ENCODE assay signal across 8 cellular contexts in genomic region chr11:33774356-33775063, GRCh38. TPM values are rescaled to one million over a fixed set of nuclear protein-coding genes. Genes with fewer than 3 reads are reported as not detected.
DNase-seq lines count a peak whose midpoint lies in the region; ATAC-seq and TF ChIP-seq lines count a peak whose summit lies in the region.

Gene FBXO3, minus strand, starts transcription at chr11:33774520. Its CDS starts 23 bp downstream, at chr11:33774497.

- ATAC-seq in HG03432 (IDR thresholded peaks at IDR 0.05; ENCODE audit: unreplicated experiment), result peak; percentile 80
- ATAC-seq in activated CD4-positive, alpha-beta T cell treated with anti-CD3 and anti-CD28 coated beads for 36 hours, result peak; percentile 85

- no peak for DNase-seq in AG09309 (ENCODE audit: low read depth)
- DNase-seq in NCI-H510A (lab: John Stamatoyannopoulos, UW), result peak; percentile 59
- DNase-seq in activated CD4-positive, alpha-beta T cell treated with anti-CD3 and anti-CD28 coated beads for 36 hours, result peak; percentile 87
- peak; percentile 79 for DNase-seq in choroid plexus epithelial cell (ENCODE audit: low read depth)
- DNase-seq in kidney epithelial cell (ENCODE audit: low read depth), result no peak
- peak; percentile 53 to 65 for DNase-seq in stimulated activated CD4-positive, alpha-beta T cell treated with anti-CD3 and anti-CD28 coated beads, Interleukin-15, amount 100 ng/mL, for 48 hours (ENCODE audit: low read depth in 2 of 2)

- peak within 1 kb of the TSS; percentile 89 for H3K4me3 Mint-ChIP-seq in activated CD4-positive, alpha-beta T cell treated with anti-CD3 and anti-CD28 coated beads for 36 hours

- POLR2A ChIA-PET in activated CD4-positive, alpha-beta T cell treated with anti-CD3 and anti-CD28 coated beads for 36 hours (lab: Charles Lee), result interaction anchor here (0.6 kb wide), 1 partner anchor 290 kb away, joined by 6 read pairs; no protein-coding TSS in a partner anchor

- peak within 1 kb of the TSS; percentile 89 for H3K4me3 ChIP-seq in AG09309 (ENCODE audit: control insufficient read depth, low read depth, low read length)
- H3K4me3 ChIP-seq in choroid plexus epithelial cell (ENCODE audit: low read depth, low read length), result peak within 1 kb of the TSS; percentile 93
- peak within 1 kb of the TSS; percentile 75 for H3K4me3 ChIP-seq in kidney epithelial cell (ENCODE audit: low read depth, low read length)

- no peaks in the 10 kb centered on the region for H3K27me3 ChIP-seq in kidney epithelial cell (ENCODE audit: control insufficient read depth, insufficient read depth, low read length)

- H3K27ac Mint-ChIP-seq in activated CD4-positive, alpha-beta T cell treated with anti-CD3 and anti-CD28 coated beads for 36 hours, result peak within 1 kb of the TSS; percentile 75

- peak; percentile 82 for TF ChIP-seq POLR2A in GM19193 (IDR thresholded peaks at IDR 0.05; ENCODE audit: extremely low read depth, insufficient read depth, insufficient read length)

- no peak for TF ChIP-seq CTCF in AG09309 (IDR thresholded peaks at IDR 0.05; ENCODE audit: control insufficient read depth, insufficient read depth, low read depth, low read length, missing control alignments)
- TF ChIP-seq CTCF in choroid plexus epithelial cell (conservative IDR thresholded peaks at IDR 0.05; ENCODE audit: low read depth, low read length), result no peak
- TF ChIP-seq CTCF in kidney epithelial cell (IDR thresholded peaks at IDR 0.05; ENCODE audit: insufficient read depth, low read length, poor library complexity, severe bottlenecking), result no peak

- intact Hi-C loops in activated CD4-positive, alpha-beta T cell treated with anti-CD3 and anti-CD28 coated beads for 36 hours (cut with DNase I, micrococcal nuclease), result loop anchor here (1.0 to 5.0 kb wide), 11 partner anchors 37 to 882 kb away; partner anchors contain the start of genes CD59 (in 2 of the 2), ABTB2 (in 1 of the 2), C11orf91 (in 1 of the 2) and CAPRIN1 (in 1 of the 2)

- H3K36me3 Mint-ChIP-seq in activated CD4-positive, alpha-beta T cell treated with anti-CD3 and anti-CD28 coated beads for 36 hours (ENCODE audit: low read depth), result peaks cover 2% of the 10 kb centered on the region

- H3K27me3 Mint-ChIP-seq in activated CD4-positive, alpha-beta T cell treated with anti-CD3 and anti-CD28 coated beads for 36 hours, result peaks cover 14% of the 10 kb centered on the region

- H3K36me3 ChIP-seq in kidney epithelial cell (ENCODE audit: control insufficient read depth, insufficient read depth, low read length), result no peaks in the 10 kb centered on the region

- peaks cover 41% of the 10 kb centered on the region for H3K4me1 Mint-ChIP-seq in activated CD4-positive, alpha-beta T cell treated with anti-CD3 and anti-CD28 coated beads for 36 hours

- H3K9me3 Mint-ChIP-seq in activated CD4-positive, alpha-beta T cell treated with anti-CD3 and anti-CD28 coated beads for 36 hours (ENCODE audit: low read depth), result no peaks in the 10 kb centered on the region

- CTCF ChIA-PET in activated CD4-positive, alpha-beta T cell treated with anti-CD3 and anti-CD28 coated beads for 36 hours (lab: Charles Lee), result interaction anchor here (0.6 kb wide), 1 partner anchor 23 kb away, joined by 5 read pairs; no protein-coding TSS in a partner anchor

RNA-seq across cellular contexts. Expression of gene FBXO3, which starts in this region (rescaled TPM):
- 10 to 100 TPM; 11.4 to 12.2 TPM for total RNA-seq in activated CD4-positive, alpha-beta T cell treated with anti-CD3 and anti-CD28 coated beads for 36 hours
- 29.9 and 34.6 TPM in 2 replicates for total RNA-seq in kidney epithelial cell

Comparison
In these comparisons a context has a peak if more than half of its experiments do, and no peak if none do; other contexts are left out.
1. DNase-seq: peak in NCI-H510A (single experiment), activated CD4-positive, alpha-beta T cell treated with anti-CD3 and anti-CD28 coated beads for 36 hours (single experiment), choroid plexus epithelial cell (single experiment) and stimulated activated CD4-positive, alpha-beta T cell treated with anti-CD3 and anti-CD28 coated beads, Interleukin-15, amount 100 ng/mL, for 48 hours (2 of 2); none in AG09309 (single experiment) and kidney epithelial cell (single experiment).
2. Peak in every context shown above with its lines, with median percentiles within 50 percentile points of each other: H3K4me3 ChIP-seq.